Comparison of ENCODE assay signal across 32 cellular contexts in genomic region chr3:55673764-55674163, GRCh38.
"Had no signal": no experiment of that assay in that cellular context is flagged by ENCODE, and none has a peak within 500 bp of the region (broad histone marks: within the 10 kb centered on the region; RNA-seq: fewer than 3 reads in every experiment).

No MANE protein-coding gene starts in this region.

- H3K4me1 ChIP-seq: ascending aorta, foreskin keratinocyte, heart right ventricle, left lung, upper lobe of right lung had no signal

- ATAC-seq: effector memory CD8-positive, alpha-beta T cell; foreskin keratinocyte; heart right ventricle; left lung; sciatic nerve; upper lobe of right lung had no signal

- H3K4me1 Mint-ChIP-seq: activated CD4-positive, alpha-beta T cell treated with anti-CD3 and anti-CD28 coated beads, Interleukin-2, amount 10 ng/mL, durations not matched to agents 24 days and 14 days; activated naive CD4-positive, alpha-beta T cell treated with anti-CD3 and anti-CD28 coated beads, Interleukin-2, amount 10 ng/mL, durations not matched to agents 7 days and 5 days had no signal

- H3K27ac Mint-ChIP-seq: activated CD4-positive, alpha-beta memory T cell treated with anti-CD3 and anti-CD28 coated beads for 36 hours; activated CD4-positive, alpha-beta T cell treated with anti-CD3 and anti-CD28 coated beads, Interleukin-2, amount 10 ng/mL, durations not matched to agents 24 days and 14 days; activated naive CD4-positive, alpha-beta T cell treated with anti-CD3 and anti-CD28 coated beads, Interleukin-2, amount 10 ng/mL, durations not matched to agents 7 days and 5 days; activated naive CD8-positive, alpha-beta T cell treated with anti-CD3 and anti-CD28 coated beads, Interleukin-2, amount 10 ng/mL, durations not matched to agents 7 days and 5 days; activated T-cell treated with anti-CD3 and anti-CD28 coated beads, Interleukin-2, amount 50 U/mL, for 24 hours; effector memory CD8-positive, alpha-beta T cell; progenitor cell of endocrine pancreas; stimulated activated naive CD8-positive, alpha-beta T cell treated with anti-CD3 and anti-CD28 coated beads, Interleukin-15, Interleukin-2, amounts not matched to agents 100 ng/mL and 50 ng/mL, for 24 hours; T-helper 1 cell treated with Interleukin-12 subunit alpha and Interleukin-12 subunit beta and Interleukin-4 antibody, amounts not matched to agents 30 μg/mL and 1 μg/mL, for 36 hours had no signal

- H3K27me3 ChIP-seq: ascending aorta, cardiac muscle cell, foreskin keratinocyte, left lung, ovary, upper lobe of right lung had no signal

- H3K36me3 ChIP-seq: ascending aorta, cardiac muscle cell, heart right ventricle, left lung, ovary, upper lobe of right lung, WERI-Rb-1 had no signal

- H3K4me3 Mint-ChIP-seq: activated CD4-positive, alpha-beta memory T cell treated with anti-CD3 and anti-CD28 coated beads for 36 hours; activated CD4-positive, alpha-beta T cell treated with anti-CD3 and anti-CD28 coated beads, Interleukin-2, amount 10 ng/mL, durations not matched to agents 24 days and 14 days; activated naive CD4-positive, alpha-beta T cell treated with anti-CD3 and anti-CD28 coated beads, Interleukin-2, amount 10 ng/mL, durations not matched to agents 7 days and 5 days; activated naive CD8-positive, alpha-beta T cell treated with anti-CD3 and anti-CD28 coated beads, Interleukin-2, amount 10 ng/mL, durations not matched to agents 7 days and 5 days; activated T-cell treated with anti-CD3 and anti-CD28 coated beads, Interleukin-2, amount 50 U/mL, for 24 hours; brain; effector memory CD8-positive, alpha-beta T cell; nephron; stimulated activated naive CD8-positive, alpha-beta T cell treated with anti-CD3 and anti-CD28 coated beads, Interleukin-15, Interleukin-2, amounts not matched to agents 100 ng/mL and 50 ng/mL, for 24 hours; T-helper 1 cell treated with Interleukin-12 subunit alpha and Interleukin-12 subunit beta and Interleukin-4 antibody, amounts not matched to agents 30 μg/mL and 1 μg/mL, for 36 hours had no signal

- H3K36me3 Mint-ChIP-seq: activated CD4-positive, alpha-beta memory T cell treated with anti-CD3 and anti-CD28 coated beads for 36 hours; activated naive CD4-positive, alpha-beta T cell treated with anti-CD3 and anti-CD28 coated beads, Interleukin-2, amount 10 ng/mL, durations not matched to agents 7 days and 5 days; activated naive CD8-positive, alpha-beta T cell treated with anti-CD3 and anti-CD28 coated beads, Interleukin-2, amount 10 ng/mL, durations not matched to agents 7 days and 5 days had no signal

- H3K27me3 Mint-ChIP-seq: activated CD4-positive, alpha-beta memory T cell treated with anti-CD3 and anti-CD28 coated beads for 36 hours; activated CD4-positive, alpha-beta T cell treated with anti-CD3 and anti-CD28 coated beads, Interleukin-2, amount 10 ng/mL, durations not matched to agents 24 days and 14 days; activated naive CD4-positive, alpha-beta T cell treated with anti-CD3 and anti-CD28 coated beads, Interleukin-2, amount 10 ng/mL, durations not matched to agents 7 days and 5 days; activated naive CD8-positive, alpha-beta T cell treated with anti-CD3 and anti-CD28 coated beads, Interleukin-2, amount 10 ng/mL, durations not matched to agents 7 days and 5 days; activated T-cell treated with anti-CD3 and anti-CD28 coated beads, Interleukin-2, amount 50 U/mL, for 24 hours; effector memory CD8-positive, alpha-beta T cell; progenitor cell of endocrine pancreas; stimulated activated naive CD8-positive, alpha-beta T cell treated with anti-CD3 and anti-CD28 coated beads, Interleukin-15, Interleukin-2, amounts not matched to agents 100 ng/mL and 50 ng/mL, for 24 hours had no signal

- DNase-seq: activated CD4-positive, alpha-beta memory T cell treated with anti-CD3 and anti-CD28 coated beads for 36 hours; activated CD4-positive, alpha-beta T cell treated with anti-CD3 and anti-CD28 coated beads, Interleukin-2, amount 10 ng/mL, durations not matched to agents 24 days and 14 days; activated CD4-positive, CD25-positive, alpha-beta regulatory T cell treated with anti-CD3 and anti-CD28 coated beads, Interleukin-2, amount 50 U/mL, for 72 hours; activated CD8-positive, alpha-beta memory T cell treated with anti-CD3 and anti-CD28 coated beads, Interleukin-2, amount 50 U/mL, for 4 hours; activated gamma-delta T cell; activated naive CD4-positive, alpha-beta T cell treated with anti-CD3 and anti-CD28 coated beads, Interleukin-2, amount 10 ng/mL, durations not matched to agents 7 days and 5 days; activated naive CD8-positive, alpha-beta T cell treated with anti-CD3 and anti-CD28 coated beads, Interleukin-2, amount 10 ng/mL, durations not matched to agents 7 days and 5 days; activated T-cell treated with anti-CD3 and anti-CD28 coated beads, Interleukin-2, amount 50 U/mL, for 24 hours; cerebellar nuclear complex; cortex of kidney; effector memory CD8-positive, alpha-beta T cell; foreskin keratinocyte; heart right ventricle; kidney glomerular epithelial cell; left lung; mesendoderm; ovary; stimulated activated CD4-positive, alpha-beta T cell treated with anti-CD3 and anti-CD28 coated beads, Interleukin-12 subunit alpha, Interleukin-12 subunit beta, amount 100 ng/mL, for 4 hours; stimulated activated CD4-positive, alpha-beta T cell treated with anti-CD3 and anti-CD28 coated beads, Interleukin-4, amount 100 ng/mL, for 1 hour; T1000; upper lobe of right lung; WERI-Rb-1 had no signal

- H3K9me3 Mint-ChIP-seq: activated CD4-positive, alpha-beta memory T cell treated with anti-CD3 and anti-CD28 coated beads for 36 hours; activated CD4-positive, alpha-beta T cell treated with anti-CD3 and anti-CD28 coated beads, Interleukin-2, amount 10 ng/mL, durations not matched to agents 24 days and 14 days; activated naive CD4-positive, alpha-beta T cell treated with anti-CD3 and anti-CD28 coated beads, Interleukin-2, amount 10 ng/mL, durations not matched to agents 7 days and 5 days; activated T-cell treated with anti-CD3 and anti-CD28 coated beads, Interleukin-2, amount 50 U/mL, for 24 hours; brain; nephron; stimulated activated naive CD8-positive, alpha-beta T cell treated with anti-CD3 and anti-CD28 coated beads, Interleukin-15, Interleukin-2, amounts not matched to agents 100 ng/mL and 50 ng/mL, for 24 hours had no signal

- H3K27ac ChIP-seq: ascending aorta, cardiac muscle cell, foreskin keratinocyte, heart right ventricle, left lung, ovary, skin epidermis, upper lobe of right lung, WERI-Rb-1 had no signal

- H3K9me3 ChIP-seq: ascending aorta, heart right ventricle, left lung, ovary, upper lobe of right lung had no signal

- H3K4me3 ChIP-seq: ascending aorta, cardiac muscle cell, heart right ventricle, left lung, lung, ovary, skin epidermis, upper lobe of right lung had no signal
